In genomic region chr6:30483677-30484279, GRCh38 we compare ENCODE assay signal across 8 cellular contexts. TPM values are rescaled to one million over a fixed set of nuclear protein-coding genes. Genes with fewer than 3 reads are reported as not detected.
DNase-seq lines count a peak whose midpoint lies in the region; ATAC-seq and TF ChIP-seq lines count a peak whose summit lies in the region.

No MANE protein-coding gene starts in this region.

- H3K4me3 Mint-ChIP-seq in progenitor cell of endocrine pancreas (ENCODE audit: low read depth) = no peak overlapping the region

- DNase-seq in DMS53 (lab: John Stamatoyannopoulos, UW) (peak; percentile 69), HS-5 (ENCODE audit: low read depth) (peak; percentile 58), SK-N-DZ (ENCODE audit: low spot score) (peak; percentile 40), fibroblast of peridontal ligament (ENCODE audit: extremely low read depth) (peak; percentile 89), progenitor cell of endocrine pancreas (ENCODE audit: low spot score, unreplicated experiment) (no peak)
- DNase-seq in activated CD4-positive, alpha-beta T cell treated with anti-CD3 and anti-CD28 coated beads for 48 hours = no peak

- ATAC-seq in GM19035 (IDR thresholded peaks at IDR 0.05; ENCODE audit: unreplicated experiment) = no peak
- no peak for ATAC-seq in HG02973 (IDR thresholded peaks at IDR 0.05; ENCODE audit: unreplicated experiment)

- peak; percentile 56 for TF ChIP-seq CTCF in progenitor cell of endocrine pancreas (IDR thresholded peaks at IDR 0.05; ENCODE audit: unreplicated experiment)

- H3K9me3 Mint-ChIP-seq in progenitor cell of endocrine pancreas (ENCODE audit: low read depth) = no peaks in the 10 kb centered on the region

- no peaks in the 10 kb centered on the region for H3K36me3 Mint-ChIP-seq in progenitor cell of endocrine pancreas (ENCODE audit: insufficient read depth)

- no peaks in the 10 kb centered on the region for H3K4me1 Mint-ChIP-seq in progenitor cell of endocrine pancreas (ENCODE audit: low read depth)

- H3K27me3 Mint-ChIP-seq in progenitor cell of endocrine pancreas = peaks cover 70% of the 10 kb centered on the region

- H3K27ac Mint-ChIP-seq in progenitor cell of endocrine pancreas = no peak overlapping the region

RNA-seq across cellular contexts. Expression of gene HLA-E, which starts 5.5 kb away (rescaled TPM):
- polyA plus RNA-seq in SK-N-DZ (2014; cell fraction: cytosol; rRNA removed) = 1.7 and 2.3 TPM in 2 replicates
- polyA plus RNA-seq in SK-N-DZ (2014; cell fraction: nucleus; rRNA removed) = 1.1 and 3.2 TPM in 2 replicates
- total RNA-seq in progenitor cell of endocrine pancreas = 27.6 and 28.4 TPM in 2 replicates

Comparison
In these comparisons a context has a peak if more than half of its experiments do, and no peak if none do; other contexts are left out.
1. DNase-seq: peak in DMS53 (single experiment), HS-5 (single experiment), SK-N-DZ (single experiment) and fibroblast of peridontal ligament (single experiment); none in progenitor cell of endocrine pancreas (single experiment) and activated CD4-positive, alpha-beta T cell treated with anti-CD3 and anti-CD28 coated beads for 48 hours (single experiment).